21 cellular contexts compared by ENCODE assay signal in the genomic region with DNA sequence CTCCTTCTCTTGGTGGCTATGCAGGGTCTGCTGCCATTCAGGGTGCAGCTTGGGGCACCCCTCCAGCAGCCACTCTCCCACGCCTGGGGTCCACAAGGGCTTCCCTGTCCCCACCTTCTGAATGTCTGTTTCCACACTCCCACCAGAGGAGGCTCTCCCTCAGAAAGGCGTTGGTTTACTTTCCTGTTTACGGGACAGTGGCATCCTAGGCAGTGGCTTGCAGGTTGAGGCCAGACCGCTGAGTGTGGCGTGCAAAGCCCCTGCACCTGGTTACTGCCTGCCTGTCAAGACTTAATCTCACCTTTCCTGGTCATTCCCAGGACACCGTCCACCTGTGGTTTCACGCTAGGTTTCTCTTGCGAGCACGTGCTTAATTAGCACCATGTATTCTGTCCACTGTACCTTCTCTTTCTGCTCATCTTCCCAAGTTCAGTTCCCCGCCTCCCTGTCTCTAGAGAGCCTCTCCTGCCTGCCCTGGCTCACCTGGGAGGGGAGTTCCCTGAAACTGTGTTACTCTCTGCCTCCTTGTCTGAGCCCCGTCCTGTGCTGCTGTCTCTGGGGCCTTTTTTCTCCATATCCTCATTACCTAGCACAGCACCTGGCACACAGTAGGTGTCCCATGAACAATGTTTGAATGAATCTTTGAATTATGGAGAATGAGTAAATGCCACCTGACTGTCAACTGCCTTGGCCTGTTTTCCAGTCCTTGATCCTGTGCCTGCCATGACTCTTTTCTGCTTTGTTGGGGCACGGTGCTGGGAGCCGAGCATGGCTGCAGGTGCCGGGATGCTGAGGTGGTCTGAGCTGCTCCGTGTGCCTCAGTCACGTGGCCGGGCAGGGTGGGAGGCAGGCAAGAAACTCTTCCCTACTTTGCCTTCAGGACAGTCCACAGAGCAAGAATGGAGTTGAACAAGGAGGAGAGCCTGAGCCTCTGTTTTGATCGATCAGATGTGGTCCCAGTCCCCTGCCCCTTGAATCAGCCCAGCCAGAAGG.
"Had no signal": no experiment of that assay in that cellular context is flagged by ENCODE, and none has a peak within 500 bp of the region (broad histone marks: within the 10 kb centered on the region; RNA-seq: fewer than 3 reads in every experiment).

No MANE protein-coding gene starts in this region.

- H3K27ac ChIP-seq: body of pancreas, gastroesophageal sphincter, heart right ventricle, sigmoid colon, spleen, suprapubic skin, transverse colon had no signal

- H3K36me3 ChIP-seq: gastroesophageal sphincter, heart right ventricle, sigmoid colon, spleen, suprapubic skin, transverse colon had no signal

- H3K9me3 ChIP-seq: body of pancreas, gastroesophageal sphincter, sigmoid colon, suprapubic skin, transverse colon had no signal

- ATAC-seq: activated CD8-positive, alpha-beta T cell treated with anti-CD3 and anti-CD28 coated beads for 36 hours; body of pancreas; gastroesophageal sphincter; heart right ventricle; natural killer cell had no signal

- H3K4me1 ChIP-seq: body of pancreas, gastroesophageal sphincter, heart right ventricle, sigmoid colon, spleen, transverse colon had no signal

- H3K4me3 ChIP-seq: body of pancreas, gastroesophageal sphincter, heart right ventricle, sigmoid colon, spleen, suprapubic skin, transverse colon had no signal

- DNase-seq: activated B cell treated with CpG ODN at 0.5 μM for 24 hours; activated CD4-positive, alpha-beta T cell treated with anti-CD3 and anti-CD28 coated beads for 48 hours; activated CD8-positive, alpha-beta T cell treated with anti-CD3 and anti-CD28 coated beads for 36 hours; activated naive CD4-positive, alpha-beta T cell treated with anti-CD3 and anti-CD28 coated beads for 36 hours; activated T-cell treated with anti-CD3 and anti-CD28 coated beads, Interleukin-2, amount 50 U/mL, for 1 hour; body of pancreas; caudate nucleus; endodermal cell; erythroblast; heart right ventricle; mesendoderm; natural killer cell; posterior cingulate gyrus; sigmoid colon; spleen; stimulated activated naive CD4-positive, alpha-beta T cell treated with Interleukin-2 at 50 U/mL for 16 hours; T-helper 1 cell; T-helper 9 cell; transverse colon had no signal

- H3K27me3 ChIP-seq: body of pancreas, sigmoid colon, transverse colon had no signal
